ENCODE assay signal across 1 cellular context in the genomic region with DNA sequence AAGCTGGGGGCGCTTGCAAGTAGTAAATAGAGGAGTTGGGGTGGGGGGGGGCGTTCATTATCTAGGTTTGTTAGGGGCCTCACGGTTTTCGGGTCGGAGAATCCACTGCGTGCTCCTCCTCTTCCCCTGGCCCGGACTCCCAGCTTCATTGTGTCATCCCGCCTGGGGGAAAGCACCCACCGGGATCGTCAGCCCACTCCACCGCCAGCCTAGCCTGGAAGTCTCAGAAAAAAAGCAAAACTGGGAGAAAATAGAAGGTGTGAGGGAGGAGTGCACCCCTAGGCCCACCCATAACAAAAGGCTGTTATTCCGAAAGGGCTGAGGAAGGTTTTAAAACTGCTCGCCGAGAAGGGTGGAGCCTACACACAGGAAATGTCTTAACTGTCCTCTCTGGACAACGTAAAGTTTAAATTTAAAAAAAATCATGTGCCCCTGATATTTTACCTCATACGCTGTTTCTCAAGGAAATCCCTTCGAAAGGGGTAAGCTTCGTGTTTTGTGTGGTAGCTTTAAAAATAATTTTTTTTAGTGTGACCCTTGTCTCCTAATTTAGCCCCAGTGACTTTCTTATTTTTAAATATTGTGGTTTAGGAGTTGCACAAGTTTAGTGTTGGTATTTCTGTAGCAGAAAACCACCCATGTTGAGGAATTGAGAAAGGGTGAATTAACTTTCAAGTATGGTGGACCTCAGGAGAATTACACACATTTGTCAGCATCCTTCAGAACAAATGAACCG.
TF ChIP-seq lines count a peak whose summit lies in the region.

No MANE protein-coding gene starts in this region.

TF ChIP-seq in HepG2, 621 proteins besides CTCF, POLR2A, EP300 and RAD21 (continued from another document and continues in another):
- TF ChIP-seq DMTF1 (CRISPR knock-in tag; IDR thresholded peaks at IDR 0.05) (no peak), KAT2B (IDR thresholded peaks at IDR 0.05; ENCODE audit: borderline replicate concordance, low read depth, low read length) (no peak), ZSCAN31 (CRISPR knock-in tag; IDR thresholded peaks at IDR 0.05; ENCODE audit: low read depth) (no peak), TIGD3 (CRISPR knock-in tag; IDR thresholded peaks at IDR 0.05; ENCODE audit: borderline replicate concordance) (no peak), ZNF589 (CRISPR knock-in tag; conservative IDR thresholded peaks at IDR 0.05) (no peak), ZNF205 (CRISPR knock-in tag; IDR thresholded peaks at IDR 0.05) (no peak), ZNF720 (CRISPR knock-in tag; IDR thresholded peaks at IDR 0.05) (no peak), RFXANK (CRISPR knock-in tag; IDR thresholded peaks at IDR 0.05) (no peak), ZNF10 (CRISPR knock-in tag; IDR thresholded peaks at IDR 0.05; ENCODE audit: borderline replicate concordance, low read depth) (no peak), ZNF382 (CRISPR knock-in tag; IDR thresholded peaks at IDR 0.05; ENCODE audit: borderline replicate concordance) (no peak), GATA4 (IDR thresholded peaks at IDR 0.05; ENCODE audit: borderline replicate concordance, low read depth) (no peak), NCOR1 (IDR thresholded peaks at IDR 0.05; ENCODE audit: borderline replicate concordance, low read length) (no peak), ZNF337 (CRISPR knock-in tag; IDR thresholded peaks at IDR 0.05; ENCODE audit: borderline replicate concordance, low read depth) (no peak), ZNF557 (CRISPR knock-in tag; IDR thresholded peaks at IDR 0.05) (no peak), KLF15 (CRISPR knock-in tag; IDR thresholded peaks at IDR 0.05; ENCODE audit: borderline replicate concordance) (no peak), GLI4 (CRISPR knock-in tag; IDR thresholded peaks at IDR 0.05; ENCODE audit: borderline replicate concordance) (no peak; the same call in 1 of the 2 replicates), SSRP1 (CRISPR knock-in tag; IDR thresholded peaks at IDR 0.05) (no peak), CBX1 (IDR thresholded peaks at IDR 0.05; ENCODE audit: low read depth) (no peak), NBN (conservative IDR thresholded peaks at IDR 0.05) (no peak), BRF2 (CRISPR knock-in tag; IDR thresholded peaks at IDR 0.05) (no peak), ZNF839 (CRISPR knock-in tag; IDR thresholded peaks at IDR 0.05; ENCODE audit: borderline replicate concordance) (no peak), SYNCRIP (IDR thresholded peaks at IDR 0.05; ENCODE audit: insufficient read depth, low read depth, low read length) (no peak), CHD4 (IDR thresholded peaks at IDR 0.05; ENCODE audit: borderline replicate concordance, low read length) (no peak), AGO2 (optimal IDR thresholded peaks at IDR 0.05; ENCODE audit: low read depth, low read length) (peak; percentile 21), ZNF614 (CRISPR knock-in tag; IDR thresholded peaks at IDR 0.05; ENCODE audit: borderline replicate concordance) (no peak), CREM (IDR thresholded peaks at IDR 0.05) (peak; percentile 4; the same call in 1 of the 2 replicates), CREM (CRISPR knock-in tag; IDR thresholded peaks at IDR 0.05) (no peak), ZMYM4 (CRISPR knock-in tag; IDR thresholded peaks at IDR 0.05) (no peak), NFRKB (IDR thresholded peaks at IDR 0.05) (no peak), ZNF160 (CRISPR knock-in tag; IDR thresholded peaks at IDR 0.05) (no peak), ZNF564 (CRISPR knock-in tag; IDR thresholded peaks at IDR 0.05) (no peak), RORA (CRISPR knock-in tag; IDR thresholded peaks at IDR 0.05) (no peak), ZNF282 (IDR thresholded peaks at IDR 0.05; ENCODE audit: partially characterized antibody) (no peak), ZNF260 (CRISPR knock-in tag; IDR thresholded peaks at IDR 0.05; ENCODE audit: borderline replicate concordance, low read depth) (no peak), ZNF331 (CRISPR knock-in tag; IDR thresholded peaks at IDR 0.05) (no peak), EZH2 (conservative IDR thresholded peaks at IDR 0.05; ENCODE audit: low read depth, low read length) (no peak), ZNF747 (CRISPR knock-in tag; IDR thresholded peaks at IDR 0.05; ENCODE audit: borderline replicate concordance) (no peak), REXO4 (CRISPR knock-in tag; IDR thresholded peaks at IDR 0.05; ENCODE audit: borderline replicate concordance) (no peak)
- TF ChIP-seq, protein P1, sequence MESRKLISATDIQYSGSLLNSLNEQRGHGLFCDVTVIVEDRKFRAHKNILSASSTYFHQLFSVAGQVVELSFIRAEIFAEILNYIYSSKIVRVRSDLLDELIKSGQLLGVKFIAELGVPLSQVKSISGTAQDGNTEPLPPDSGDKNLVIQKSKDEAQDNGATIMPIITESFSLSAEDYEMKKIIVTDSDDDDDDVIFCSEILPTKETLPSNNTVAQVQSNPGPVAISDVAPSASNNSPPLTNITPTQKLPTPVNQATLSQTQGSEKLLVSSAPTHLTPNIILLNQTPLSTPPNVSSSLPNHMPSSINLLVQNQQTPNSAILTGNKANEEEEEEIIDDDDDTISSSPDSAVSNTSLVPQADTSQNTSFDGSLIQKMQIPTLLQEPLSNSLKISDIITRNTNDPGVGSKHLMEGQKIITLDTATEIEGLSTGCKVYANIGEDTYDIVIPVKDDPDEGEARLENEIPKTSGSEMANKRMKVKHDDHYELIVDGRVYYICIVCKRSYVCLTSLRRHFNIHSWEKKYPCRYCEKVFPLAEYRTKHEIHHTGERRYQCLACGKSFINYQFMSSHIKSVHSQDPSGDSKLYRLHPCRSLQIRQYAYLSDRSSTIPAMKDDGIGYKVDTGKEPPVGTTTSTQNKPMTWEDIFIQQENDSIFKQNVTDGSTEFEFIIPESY (CRISPR knock-in tag; IDR thresholded peaks at IDR 0.05), result no peak
- TF ChIP-seq, protein P2, sequence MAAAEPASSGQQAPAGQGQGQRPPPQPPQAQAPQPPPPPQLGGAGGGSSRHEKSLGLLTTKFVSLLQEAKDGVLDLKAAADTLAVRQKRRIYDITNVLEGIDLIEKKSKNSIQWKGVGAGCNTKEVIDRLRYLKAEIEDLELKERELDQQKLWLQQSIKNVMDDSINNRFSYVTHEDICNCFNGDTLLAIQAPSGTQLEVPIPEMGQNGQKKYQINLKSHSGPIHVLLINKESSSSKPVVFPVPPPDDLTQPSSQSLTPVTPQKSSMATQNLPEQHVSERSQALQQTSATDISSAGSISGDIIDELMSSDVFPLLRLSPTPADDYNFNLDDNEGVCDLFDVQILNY (CRISPR knock-in tag; conservative IDR thresholded peaks at IDR 0.05), result no peak
- TF ChIP-seq, protein P3, sequence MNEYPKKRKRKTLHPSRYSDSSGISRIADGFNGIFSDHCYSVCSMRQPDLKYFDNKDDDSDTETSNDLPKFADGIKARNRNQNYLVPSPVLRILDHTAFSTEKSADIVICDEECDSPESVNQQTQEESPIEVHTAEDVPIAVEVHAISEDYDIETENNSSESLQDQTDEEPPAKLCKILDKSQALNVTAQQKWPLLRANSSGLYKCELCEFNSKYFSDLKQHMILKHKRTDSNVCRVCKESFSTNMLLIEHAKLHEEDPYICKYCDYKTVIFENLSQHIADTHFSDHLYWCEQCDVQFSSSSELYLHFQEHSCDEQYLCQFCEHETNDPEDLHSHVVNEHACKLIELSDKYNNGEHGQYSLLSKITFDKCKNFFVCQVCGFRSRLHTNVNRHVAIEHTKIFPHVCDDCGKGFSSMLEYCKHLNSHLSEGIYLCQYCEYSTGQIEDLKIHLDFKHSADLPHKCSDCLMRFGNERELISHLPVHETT (CRISPR knock-in tag; conservative IDR thresholded peaks at IDR 0.05), result no peak
- TF ChIP-seq, protein P4, sequence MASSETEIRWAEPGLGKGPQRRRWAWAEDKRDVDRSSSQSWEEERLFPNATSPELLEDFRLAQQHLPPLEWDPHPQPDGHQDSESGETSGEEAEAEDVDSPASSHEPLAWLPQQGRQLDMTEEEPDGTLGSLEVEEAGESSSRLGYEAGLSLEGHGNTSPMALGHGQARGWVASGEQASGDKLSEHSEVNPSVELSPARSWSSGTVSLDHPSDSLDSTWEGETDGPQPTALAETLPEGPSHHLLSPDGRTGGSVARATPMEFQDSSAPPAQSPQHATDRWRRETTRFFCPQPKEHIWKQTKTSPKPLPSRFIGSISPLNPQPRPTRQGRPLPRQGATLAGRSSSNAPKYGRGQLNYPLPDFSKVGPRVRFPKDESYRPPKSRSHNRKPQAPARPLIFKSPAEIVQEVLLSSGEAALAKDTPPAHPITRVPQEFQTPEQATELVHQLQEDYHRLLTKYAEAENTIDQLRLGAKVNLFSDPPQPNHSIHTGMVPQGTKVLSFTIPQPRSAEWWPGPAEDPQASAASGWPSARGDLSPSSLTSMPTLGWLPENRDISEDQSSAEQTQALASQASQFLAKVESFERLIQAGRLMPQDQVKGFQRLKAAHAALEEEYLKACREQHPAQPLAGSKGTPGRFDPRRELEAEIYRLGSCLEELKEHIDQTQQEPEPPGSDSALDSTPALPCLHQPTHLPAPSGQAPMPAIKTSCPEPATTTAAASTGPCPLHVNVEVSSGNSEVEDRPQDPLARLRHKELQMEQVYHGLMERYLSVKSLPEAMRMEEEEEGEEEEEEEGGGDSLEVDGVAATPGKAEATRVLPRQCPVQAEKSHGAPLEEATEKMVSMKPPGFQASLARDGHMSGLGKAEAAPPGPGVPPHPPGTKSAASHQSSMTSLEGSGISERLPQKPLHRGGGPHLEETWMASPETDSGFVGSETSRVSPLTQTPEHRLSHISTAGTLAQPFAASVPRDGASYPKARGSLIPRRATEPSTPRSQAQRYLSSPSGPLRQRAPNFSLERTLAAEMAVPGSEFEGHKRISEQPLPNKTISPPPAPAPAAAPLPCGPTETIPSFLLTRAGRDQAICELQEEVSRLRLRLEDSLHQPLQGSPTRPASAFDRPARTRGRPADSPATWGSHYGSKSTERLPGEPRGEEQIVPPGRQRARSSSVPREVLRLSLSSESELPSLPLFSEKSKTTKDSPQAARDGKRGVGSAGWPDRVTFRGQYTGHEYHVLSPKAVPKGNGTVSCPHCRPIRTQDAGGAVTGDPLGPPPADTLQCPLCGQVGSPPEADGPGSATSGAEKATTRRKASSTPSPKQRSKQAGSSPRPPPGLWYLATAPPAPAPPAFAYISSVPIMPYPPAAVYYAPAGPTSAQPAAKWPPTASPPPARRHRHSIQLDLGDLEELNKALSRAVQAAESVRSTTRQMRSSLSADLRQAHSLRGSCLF (CRISPR knock-in tag; IDR thresholded peaks at IDR 0.05; ENCODE audit: borderline replicate concordance), result no peak
- TF ChIP-seq, protein P5, sequence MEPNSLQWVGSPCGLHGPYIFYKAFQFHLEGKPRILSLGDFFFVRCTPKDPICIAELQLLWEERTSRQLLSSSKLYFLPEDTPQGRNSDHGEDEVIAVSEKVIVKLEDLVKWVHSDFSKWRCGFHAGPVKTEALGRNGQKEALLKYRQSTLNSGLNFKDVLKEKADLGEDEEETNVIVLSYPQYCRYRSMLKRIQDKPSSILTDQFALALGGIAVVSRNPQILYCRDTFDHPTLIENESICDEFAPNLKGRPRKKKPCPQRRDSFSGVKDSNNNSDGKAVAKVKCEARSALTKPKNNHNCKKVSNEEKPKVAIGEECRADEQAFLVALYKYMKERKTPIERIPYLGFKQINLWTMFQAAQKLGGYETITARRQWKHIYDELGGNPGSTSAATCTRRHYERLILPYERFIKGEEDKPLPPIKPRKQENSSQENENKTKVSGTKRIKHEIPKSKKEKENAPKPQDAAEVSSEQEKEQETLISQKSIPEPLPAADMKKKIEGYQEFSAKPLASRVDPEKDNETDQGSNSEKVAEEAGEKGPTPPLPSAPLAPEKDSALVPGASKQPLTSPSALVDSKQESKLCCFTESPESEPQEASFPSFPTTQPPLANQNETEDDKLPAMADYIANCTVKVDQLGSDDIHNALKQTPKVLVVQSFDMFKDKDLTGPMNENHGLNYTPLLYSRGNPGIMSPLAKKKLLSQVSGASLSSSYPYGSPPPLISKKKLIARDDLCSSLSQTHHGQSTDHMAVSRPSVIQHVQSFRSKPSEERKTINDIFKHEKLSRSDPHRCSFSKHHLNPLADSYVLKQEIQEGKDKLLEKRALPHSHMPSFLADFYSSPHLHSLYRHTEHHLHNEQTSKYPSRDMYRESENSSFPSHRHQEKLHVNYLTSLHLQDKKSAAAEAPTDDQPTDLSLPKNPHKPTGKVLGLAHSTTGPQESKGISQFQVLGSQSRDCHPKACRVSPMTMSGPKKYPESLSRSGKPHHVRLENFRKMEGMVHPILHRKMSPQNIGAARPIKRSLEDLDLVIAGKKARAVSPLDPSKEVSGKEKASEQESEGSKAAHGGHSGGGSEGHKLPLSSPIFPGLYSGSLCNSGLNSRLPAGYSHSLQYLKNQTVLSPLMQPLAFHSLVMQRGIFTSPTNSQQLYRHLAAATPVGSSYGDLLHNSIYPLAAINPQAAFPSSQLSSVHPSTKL (CRISPR knock-in tag; IDR thresholded peaks at IDR 0.05), result no peak
